Comparison of ENCODE assay signal across 8 cellular contexts in the genomic region with DNA sequence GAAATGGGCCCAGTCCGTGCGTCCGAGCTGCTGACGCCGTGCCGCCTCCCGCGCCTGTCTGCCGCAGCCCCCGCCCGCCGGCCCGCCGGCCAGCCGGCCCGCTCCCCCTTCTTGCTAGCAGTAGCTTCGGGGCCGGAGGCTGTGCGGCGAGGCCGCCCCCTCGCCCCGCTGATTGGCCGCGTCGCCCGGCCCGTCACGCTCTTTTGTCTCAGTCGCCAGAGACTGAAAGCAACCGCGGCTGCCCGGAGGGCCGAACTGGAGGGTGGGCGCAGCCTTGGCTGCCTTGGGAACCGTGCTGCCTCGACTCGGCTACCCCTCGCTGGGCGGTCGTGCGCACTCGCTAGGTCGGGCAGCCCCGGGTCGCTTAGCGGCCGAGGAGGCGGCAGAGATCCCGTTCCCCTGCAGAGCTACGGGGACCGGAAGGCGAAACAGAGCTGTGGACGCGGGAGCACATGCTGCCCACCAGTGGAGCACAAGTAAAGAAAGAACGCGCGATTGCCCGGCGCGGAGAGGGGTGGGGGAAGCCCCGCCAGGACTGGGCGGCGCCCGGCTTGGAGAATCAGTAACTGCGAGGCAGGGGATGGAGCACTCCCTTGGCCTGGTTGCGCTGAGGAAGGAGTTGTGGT. TPM values are rescaled to one million over a fixed set of nuclear protein-coding genes. Genes with fewer than 3 reads are reported as not detected.
DNase-seq lines count a peak whose midpoint lies in the region; ATAC-seq, FAIRE-seq and TF ChIP-seq lines count a peak whose summit lies in the region.

ZCCHC18 (plus strand) TSS at position 198 of the 626 bp plus-strand sequence. CDS start 1,589 bp downstream, outside the sequence.

- no peak within 1 kb of the TSS for H2AK5ac ChIP-seq in mesendoderm (ENCODE audit: low read length)

- H3K4me2 ChIP-seq in endothelial cell of umbilical vein (ENCODE audit: insufficient read depth, low read length) (peak within 1 kb of the TSS; percentile 87), mesendoderm (ENCODE audit: low read length) (peak within 1 kb of the TSS; percentile 61)

- BruUV-seq in endothelial cell of umbilical vein (replicated peaks; lab: Mats Ljungman, UMichigan), result no TSS peak

- WGBS in mesendoderm (ENCODE audit: extremely low coverage, insufficient coverage, low lambda C conversion rate), result no CpG with 5 or more reads among the region's 67 CpGs

- POLR2A ChIA-PET in endothelial cell of umbilical vein (lab: Charles Lee), result no interaction called here

- no peak for TF ChIP-seq POLR2A in endothelial cell of umbilical vein (IDR thresholded peaks at IDR 0.05; ENCODE audit: low read depth, low read length)

- H3K4me1 Mint-ChIP-seq in activated CD8-positive, alpha-beta memory T cell treated with anti-CD3 and anti-CD28 coated beads, Interleukin-2, amount 10 ng/mL, durations not matched to agents 7 days and 5 days, result peaks cover 45% of the 10 kb centered on the region

- peak within 1 kb of the TSS; percentile 28 for H4K8ac ChIP-seq in mesendoderm (ENCODE audit: low read depth, low read length)

- no peaks in the 10 kb centered on the region for H4K20me1 ChIP-seq in endothelial cell of umbilical vein (replicated peaks; ENCODE audit: control insufficient read depth, extremely low read depth, insufficient read depth, low read length)

- dilution Hi-C loops in endothelial cell of umbilical vein (cut with MboI; ENCODE audit: extremely low pct_ligation_motif_present, low sequenced_read_pairs), result no loop called here

- H3K79me2 ChIP-seq in endothelial cell of umbilical vein (ENCODE audit: control insufficient read depth, insufficient read depth, low read length) (no peaks in the 10 kb centered on the region), mesendoderm (ENCODE audit: control insufficient read depth, insufficient read depth, low read length) (no peaks in the 10 kb centered on the region)

- peak within 1 kb of the TSS; percentile 87 for H3K56ac ChIP-seq in mesendoderm (ENCODE audit: low read length)

- no peaks in the 10 kb centered on the region for H3K9me3 ChIP-seq in endothelial cell of umbilical vein (replicated peaks; ENCODE audit: control insufficient read depth, insufficient read depth, low read length)

- CTCF ChIA-PET in activated CD8-positive, alpha-beta memory T cell treated with anti-CD3 and anti-CD28 coated beads, Interleukin-2, amount 10 ng/mL, durations not matched to agents 7 days and 5 days (lab: Charles Lee), result interaction anchor here (1.3 to 3.4 kb wide), 7 partner anchors 9 to 194 kb away, joined by 4 to 25 read pairs (median 8); partner anchors contain the start of genes FAM199X and SLC25A53
- CTCF ChIA-PET in endothelial cell of umbilical vein (lab: Charles Lee), result interaction anchor here (1.1 to 2.3 kb wide), 9 partner anchors 10 to 281 kb away, joined by 4 to 21 read pairs (median 6); partner anchors contain the start of genes RAB9B and SLC25A53

- TF ChIP-seq CTCF in endothelial cell of umbilical vein (IDR thresholded peaks at IDR 0.05; ENCODE audit: extremely low read depth in 1 of 2, insufficient read depth in 1 of 2, low read depth in 1 of 2, low read length in 2 of 2), result no peak

- peak within 1 kb of the TSS; percentile 72 for H3K27ac ChIP-seq in endothelial cell of umbilical vein (ENCODE audit: insufficient read depth, low read depth, low read length)
- H3K27ac ChIP-seq in mesendoderm (ENCODE audit: low read depth, low read length), result no peak within 1 kb of the TSS

- H3K36me3 ChIP-seq in endothelial cell of umbilical vein (ENCODE audit: control insufficient read depth in 2 of 2, extremely low read depth in 1 of 2, insufficient read depth in 2 of 2, low read length in 2 of 2) (no peaks in the 10 kb centered on the region), mesendoderm (ENCODE audit: control insufficient read depth, insufficient read depth, low read length) (no peaks in the 10 kb centered on the region)

- H3K36me3 Mint-ChIP-seq in activated CD8-positive, alpha-beta memory T cell treated with anti-CD3 and anti-CD28 coated beads, Interleukin-2, amount 10 ng/mL, durations not matched to agents 7 days and 5 days, result no peaks in the 10 kb centered on the region

- peak within 1 kb of the TSS; percentile 78 for H3K4me3 Mint-ChIP-seq in activated CD8-positive, alpha-beta memory T cell treated with anti-CD3 and anti-CD28 coated beads, Interleukin-2, amount 10 ng/mL, durations not matched to agents 7 days and 5 days

- ATAC-seq in GM18909 (IDR thresholded peaks at IDR 0.05; ENCODE audit: poor library complexity, unreplicated experiment) (peak; percentile 74), HG03095 (IDR thresholded peaks at IDR 0.05; ENCODE audit: unreplicated experiment) (peak; percentile 66)
- peak; percentile 62 for ATAC-seq in activated CD8-positive, alpha-beta memory T cell treated with anti-CD3 and anti-CD28 coated beads, Interleukin-2, amount 10 ng/mL, durations not matched to agents 7 days and 5 days

- DNase-seq in Ammon's horn (ENCODE audit: low spot score) (peak; percentile 56), NCI-H2227 treated with DMSO at 0.1 percent for 48 hours (lab: John Stamatoyannopoulos, UW) (peak; percentile 87), endothelial cell of umbilical vein (ENCODE audit: low read depth, low spot score) (peak; percentile 82), mesendoderm (peak; percentile 82), superior temporal gyrus (ENCODE audit: extremely low spot score) (peak; percentile 33)
- peak; percentile 62 for DNase-seq in activated CD8-positive, alpha-beta memory T cell treated with anti-CD3 and anti-CD28 coated beads, Interleukin-2, amount 10 ng/mL, durations not matched to agents 7 days and 5 days

- no peaks in the 10 kb centered on the region for H3K9me1 ChIP-seq in endothelial cell of umbilical vein (replicated peaks; ENCODE audit: control insufficient read depth, extremely low read depth, insufficient read depth, low read length)

- no peaks in the 10 kb centered on the region for H3K79me1 ChIP-seq in mesendoderm (ENCODE audit: low read length)

- H2BK5ac ChIP-seq in mesendoderm (ENCODE audit: low read length), result no peak within 1 kb of the TSS

- peak; percentile 82 for FAIRE-seq in endothelial cell of umbilical vein (lab: Jason Lieb, UNC)

- H3K27me3 ChIP-seq in endothelial cell of umbilical vein (ENCODE audit: control insufficient read depth in 2 of 2, insufficient read depth in 2 of 2, low read length in 2 of 2), result no peaks in the 10 kb centered on the region
- no peaks in the 10 kb centered on the region for H3K27me3 ChIP-seq in mesendoderm (ENCODE audit: insufficient read depth, low read length, poor library complexity)

- peak within 1 kb of the TSS; percentile 89 for H3K27ac Mint-ChIP-seq in activated CD8-positive, alpha-beta memory T cell treated with anti-CD3 and anti-CD28 coated beads, Interleukin-2, amount 10 ng/mL, durations not matched to agents 7 days and 5 days

- H3K4ac ChIP-seq in mesendoderm (ENCODE audit: low read depth, low read length), result no peak within 1 kb of the TSS

- no peak within 1 kb of the TSS for H2BK15ac ChIP-seq in mesendoderm (replicated peaks; ENCODE audit: low read depth)

- H2BK120ac ChIP-seq in mesendoderm (ENCODE audit: low read depth, low read length), result no peak within 1 kb of the TSS

- no peaks in the 10 kb centered on the region for H3K27me3 Mint-ChIP-seq in activated CD8-positive, alpha-beta memory T cell treated with anti-CD3 and anti-CD28 coated beads, Interleukin-2, amount 10 ng/mL, durations not matched to agents 7 days and 5 days

- peak within 1 kb of the TSS; percentile 80 for H3K9ac ChIP-seq in endothelial cell of umbilical vein (replicated peaks; ENCODE audit: extremely low read depth, insufficient read depth, low read length)
- peak within 1 kb of the TSS; percentile 76 for H3K9ac ChIP-seq in mesendoderm (ENCODE audit: low read length)

- peaks cover 12% of the 10 kb centered on the region for H3K4me1 ChIP-seq in endothelial cell of umbilical vein (ENCODE audit: control insufficient read depth, extremely low read depth, insufficient read depth, low read length)
- no peaks in the 10 kb centered on the region for H3K4me1 ChIP-seq in mesendoderm (ENCODE audit: control insufficient read depth, low read depth, low read length)

- no peak within 1 kb of the TSS for H3K23ac ChIP-seq in mesendoderm (ENCODE audit: low read length)

- H3K4me3 ChIP-seq in endothelial cell of umbilical vein (replicated peaks in 1 of 3; ENCODE audit: insufficient read depth in 1 of 3, low read depth in 1 of 3, low read length in 3 of 3) (peak within 1 kb of the TSS; percentile 67 to 76 (median 70)), mesendoderm (ENCODE audit: low read length) (peak within 1 kb of the TSS; percentile 39)

- intact Hi-C loops in endothelial cell of umbilical vein (cut with micrococcal nuclease), result loop anchor here (1.0 to 5.0 kb wide), 4 partner anchors 24 to 425 kb away; partner anchors contain the start of genes FAM199X, MORF4L2 and SLC25A53

- H3K18ac ChIP-seq in mesendoderm (ENCODE audit: low read length), result peak within 1 kb of the TSS; percentile 72

- peak within 1 kb of the TSS; percentile 96 for H2AFZ ChIP-seq in endothelial cell of umbilical vein (ENCODE audit: low read depth, low read length)

- no peak within 1 kb of the TSS for H4K5ac ChIP-seq in mesendoderm (ENCODE audit: low read length)

- H3K9me3 Mint-ChIP-seq in activated CD8-positive, alpha-beta memory T cell treated with anti-CD3 and anti-CD28 coated beads, Interleukin-2, amount 10 ng/mL, durations not matched to agents 7 days and 5 days (ENCODE audit: low read depth), result no peaks in the 10 kb centered on the region

TF ChIP-seq in endothelial cell of umbilical vein, 7 proteins besides CTCF, POLR2A, EP300 and RAD21:
- TF ChIP-seq POLR2AphosphoS5 (IDR thresholded peaks at IDR 0.05; ENCODE audit: insufficient read depth, low read depth, low read length) (peak; percentile 16), FOS (IDR thresholded peaks at IDR 0.05; ENCODE audit: borderline replicate concordance, insufficient read depth, low read length) (no peak), MYC (IDR thresholded peaks at IDR 0.05; ENCODE audit: low read depth, low read length) (no peak)

RNA-seq across cellular contexts. Expression of gene ZCCHC18, which starts in this region (rescaled TPM):
- total RNA-seq in activated CD8-positive, alpha-beta memory T cell treated with anti-CD3 and anti-CD28 coated beads, Interleukin-2, amount 10 ng/mL, durations not matched to agents 7 days and 5 days, result 1 to 10 TPM; 3.3 to 3.9 TPM
- 1.6 and 2.3 TPM in 2 replicates for total RNA-seq in endothelial cell of umbilical vein
- 2.5 and 2.7 TPM in 2 replicates for polyA plus RNA-seq in endothelial cell of umbilical vein
- 2.0 and 4.8 TPM in 2 replicates for polyA plus RNA-seq in endothelial cell of umbilical vein (2011; cell fraction: cytosol; rRNA removed)
- polyA plus RNA-seq in endothelial cell of umbilical vein (2011; cell fraction: nucleus; rRNA removed), result 10.4 and 11.9 TPM in 2 replicates
- 3.1 and 3.6 TPM in 2 replicates for polyA plus RNA-seq in endothelial cell of umbilical vein (2012)
- polyA minus RNA-seq in endothelial cell of umbilical vein, result 1.2 and 1.9 TPM in 2 replicates
- polyA minus RNA-seq in endothelial cell of umbilical vein (2011; cell fraction: cytosol; rRNA and poly(A)+ RNA removed), result not detected
- 2.2 and 3.2 TPM in 2 replicates for polyA minus RNA-seq in endothelial cell of umbilical vein (2011; cell fraction: nucleus; rRNA and poly(A)+ RNA removed)
- 0.97 TPM for polyA plus RNA-seq in mesendoderm (2013, experiment 1 of 2)
- polyA plus RNA-seq in mesendoderm (2013, experiment 2 of 2), result 1.2 TPM

Comparison
In these comparisons a context has a peak if more than half of its experiments do, and no peak if none do; other contexts are left out.
1. DNase-seq: peak in every context shown above with its lines; median percentile 87 in NCI-H2227 treated with DMSO at 0.1 percent for 48 hours; 82 in endothelial cell of umbilical vein; 82 in mesendoderm; 62 in activated CD8-positive, alpha-beta memory T cell treated with anti-CD3 and anti-CD28 coated beads, Interleukin-2, amount 10 ng/mL, durations not matched to agents 7 days and 5 days; 56 in Ammon's horn; 33 in superior temporal gyrus.